2 cellular contexts compared by ENCODE assay signal in genomic region chr10:118485641-118486040, GRCh38.
A peak's percentile ranks its signal among the peaks of the same experiment; 100 is the strongest.
TF ChIP-seq lines count a peak whose summit lies in the region.

No MANE protein-coding gene starts in this region.

TF ChIP-seq in HEK293, 187 proteins besides CTCF, POLR2A, EP300 and RAD21 (continued from another document):
- TF ChIP-seq ZNF670 (tag by site-specific recombination; IDR thresholded peaks at IDR 0.05; ENCODE audit: low read depth) (peak; percentile 51; the same call in 1 of the 2 replicates), ZNF354C (tag by site-specific recombination; IDR thresholded peaks at IDR 0.05; ENCODE audit: borderline replicate concordance, low read depth) (no peak), PRDM6 (tag by site-specific recombination; IDR thresholded peaks at IDR 0.05) (no peak), ZNF266 (tag by site-specific recombination; IDR thresholded peaks at IDR 0.05; ENCODE audit: low read depth) (0 out of 2 replicates have a peak, but pooled peaks have one; percentile 3), GLI4 (tag by site-specific recombination; IDR thresholded peaks at IDR 0.05) (0 out of 2 replicates have a peak, but pooled peaks have one; percentile 32), ZNF133 (tag by site-specific recombination; IDR thresholded peaks at IDR 0.05) (peak; percentile 22; the same call in 1 of the 2 replicates), REPIN1 (tag by site-specific recombination; IDR thresholded peaks at IDR 0.05; ENCODE audit: low read depth) (no peak), ZNF146 (tag by site-specific recombination; IDR thresholded peaks at IDR 0.05) (no peak), KLF7 (tag by site-specific recombination; IDR thresholded peaks at IDR 0.05; ENCODE audit: borderline replicate concordance) (no peak), RBAK (tag by site-specific recombination; IDR thresholded peaks at IDR 0.05) (no peak), ZNF707 (tag by site-specific recombination; IDR thresholded peaks at IDR 0.05) (no peak), ZNF341 (tag by site-specific recombination; IDR thresholded peaks at IDR 0.05; ENCODE audit: low read depth) (no peak), ZNF596 (tag by site-specific recombination; IDR thresholded peaks at IDR 0.05) (no peak), ZNF660 (tag by site-specific recombination; IDR thresholded peaks at IDR 0.05) (no peak), ZNF544 (tag by site-specific recombination; IDR thresholded peaks at IDR 0.05) (no peak), ZBTB20 (tag by site-specific recombination; IDR thresholded peaks at IDR 0.05) (no peak)
TF ChIP-seq in HEK293: peak in this region for 8.

TF ChIP-seq in K562, 482 proteins besides CTCF, POLR2A, EP300 and RAD21 (continued from another document):
- no peak for TF ChIP-seq ZFX (CRISPR knock-in tag; IDR thresholded peaks at IDR 0.05)
- TF ChIP-seq ZNF282 (CRISPR knock-in tag; IDR thresholded peaks at IDR 0.05) = no peak
- TF ChIP-seq, protein P1, sequence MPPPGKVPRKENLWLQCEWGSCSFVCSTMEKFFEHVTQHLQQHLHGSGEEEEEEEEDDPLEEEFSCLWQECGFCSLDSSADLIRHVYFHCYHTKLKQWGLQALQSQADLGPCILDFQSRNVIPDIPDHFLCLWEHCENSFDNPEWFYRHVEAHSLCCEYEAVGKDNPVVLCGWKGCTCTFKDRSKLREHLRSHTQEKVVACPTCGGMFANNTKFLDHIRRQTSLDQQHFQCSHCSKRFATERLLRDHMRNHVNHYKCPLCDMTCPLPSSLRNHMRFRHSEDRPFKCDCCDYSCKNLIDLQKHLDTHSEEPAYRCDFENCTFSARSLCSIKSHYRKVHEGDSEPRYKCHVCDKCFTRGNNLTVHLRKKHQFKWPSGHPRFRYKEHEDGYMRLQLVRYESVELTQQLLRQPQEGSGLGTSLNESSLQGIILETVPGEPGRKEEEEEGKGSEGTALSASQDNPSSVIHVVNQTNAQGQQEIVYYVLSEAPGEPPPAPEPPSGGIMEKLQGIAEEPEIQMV (tag; conservative IDR thresholded peaks at IDR 0.05; ENCODE audit: low read depth) = no peak
- TF ChIP-seq, protein P2, sequence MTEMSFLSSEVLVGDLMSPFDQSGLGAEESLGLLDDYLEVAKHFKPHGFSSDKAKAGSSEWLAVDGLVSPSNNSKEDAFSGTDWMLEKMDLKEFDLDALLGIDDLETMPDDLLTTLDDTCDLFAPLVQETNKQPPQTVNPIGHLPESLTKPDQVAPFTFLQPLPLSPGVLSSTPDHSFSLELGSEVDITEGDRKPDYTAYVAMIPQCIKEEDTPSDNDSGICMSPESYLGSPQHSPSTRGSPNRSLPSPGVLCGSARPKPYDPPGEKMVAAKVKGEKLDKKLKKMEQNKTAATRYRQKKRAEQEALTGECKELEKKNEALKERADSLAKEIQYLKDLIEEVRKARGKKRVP (CRISPR knock-in tag; IDR thresholded peaks at IDR 0.05) = no peak
- no peak for TF ChIP-seq CC2D1A (IDR thresholded peaks at IDR 0.05)
- TF ChIP-seq NFRKB (IDR thresholded peaks at IDR 0.05; ENCODE audit: low read depth) = no peak
- TF ChIP-seq, protein P3, sequence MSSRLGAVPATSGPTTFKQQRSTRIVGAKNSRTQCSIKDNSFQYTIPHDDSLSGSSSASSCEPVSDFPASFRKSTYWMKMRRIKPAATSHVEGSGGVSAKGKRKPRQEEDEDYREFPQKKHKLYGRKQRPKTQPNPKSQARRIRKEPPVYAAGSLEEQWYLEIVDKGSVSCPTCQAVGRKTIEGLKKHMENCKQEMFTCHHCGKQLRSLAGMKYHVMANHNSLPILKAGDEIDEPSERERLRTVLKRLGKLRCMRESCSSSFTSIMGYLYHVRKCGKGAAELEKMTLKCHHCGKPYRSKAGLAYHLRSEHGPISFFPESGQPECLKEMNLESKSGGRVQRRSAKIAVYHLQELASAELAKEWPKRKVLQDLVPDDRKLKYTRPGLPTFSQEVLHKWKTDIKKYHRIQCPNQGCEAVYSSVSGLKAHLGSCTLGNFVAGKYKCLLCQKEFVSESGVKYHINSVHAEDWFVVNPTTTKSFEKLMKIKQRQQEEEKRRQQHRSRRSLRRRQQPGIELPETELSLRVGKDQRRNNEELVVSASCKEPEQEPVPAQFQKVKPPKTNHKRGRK (tag; IDR thresholded peaks at IDR 0.05) = no peak
- no peak for TF ChIP-seq NFIX (CRISPR knock-in tag; IDR thresholded peaks at IDR 0.05; ENCODE audit: low read depth)
- no peak for TF ChIP-seq CHD4 (IDR thresholded peaks at IDR 0.05; ENCODE audit: insufficient read depth, insufficient replicate concordance, low read depth, low read length, poor library complexity, severe bottlenecking)
- TF ChIP-seq ZNF639 (CRISPR knock-in tag; conservative IDR thresholded peaks at IDR 0.05 in 1 of 2, IDR thresholded peaks at IDR 0.05 in 1 of 2) = no peak
- TF ChIP-seq FOXJ2 (tag; IDR thresholded peaks at IDR 0.05) = no peak
- TF ChIP-seq HDGF (IDR thresholded peaks at IDR 0.05) = no peak
- no peak for TF ChIP-seq SMARCA4 (IDR thresholded peaks at IDR 0.05)
- no peak for TF ChIP-seq ZNF551 (CRISPR knock-in tag; IDR thresholded peaks at IDR 0.05)
- no peak for TF ChIP-seq FOXA3 (CRISPR knock-in tag; conservative IDR thresholded peaks at IDR 0.05 in 1 of 2, IDR thresholded peaks at IDR 0.05 in 1 of 2)
- TF ChIP-seq CBFB (CRISPR knock-in tag; IDR thresholded peaks at IDR 0.05) = no peak
- no peak for TF ChIP-seq U2AF1 (optimal IDR thresholded peaks at IDR 0.05; ENCODE audit: low read depth, low read length)
- no peak for TF ChIP-seq ELF4 (CRISPR knock-in tag; IDR thresholded peaks at IDR 0.05)
- TF ChIP-seq RCOR1 (IDR thresholded peaks at IDR 0.05; ENCODE audit: borderline replicate concordance in 1 of 2, low read depth in 2 of 2, low read length in 2 of 2) = no peak
- TF ChIP-seq, protein P4, sequence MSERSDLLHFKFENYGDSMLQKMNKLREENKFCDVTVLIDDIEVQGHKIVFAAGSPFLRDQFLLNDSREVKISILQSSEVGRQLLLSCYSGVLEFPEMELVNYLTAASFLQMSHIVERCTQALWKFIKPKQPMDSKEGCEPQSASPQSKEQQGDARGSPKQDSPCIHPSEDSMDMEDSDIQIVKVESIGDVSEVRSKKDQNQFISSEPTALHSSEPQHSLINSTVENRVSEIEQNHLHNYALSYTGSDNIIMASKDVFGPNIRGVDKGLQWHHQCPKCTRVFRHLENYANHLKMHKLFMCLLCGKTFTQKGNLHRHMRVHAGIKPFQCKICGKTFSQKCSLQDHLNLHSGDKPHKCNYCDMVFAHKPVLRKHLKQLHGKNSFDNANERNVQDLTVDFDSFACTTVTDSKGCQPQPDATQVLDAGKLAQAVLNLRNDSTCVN (CRISPR knock-in tag; IDR thresholded peaks at IDR 0.05) = 0 out of 2 replicates have a peak, but pooled peaks have one; percentile 65
- no peak for TF ChIP-seq BHLHE40 (IDR thresholded peaks at IDR 0.05; ENCODE audit: low read length)
- TF ChIP-seq THRB (CRISPR knock-in tag; conservative IDR thresholded peaks at IDR 0.05) = 0 out of 2 replicates have a peak, but pooled peaks have one; percentile 66
- no peak for TF ChIP-seq KAT8 (IDR thresholded peaks at IDR 0.05; ENCODE audit: low read depth)
- no peak for TF ChIP-seq FUS (optimal IDR thresholded peaks at IDR 0.05; ENCODE audit: low read depth, low read length)
- TF ChIP-seq SAP30 (IDR thresholded peaks at IDR 0.05; ENCODE audit: borderline replicate concordance, insufficient read depth, low read depth, low read length, poor library complexity, severe bottlenecking) = no peak
- peak; percentile 18 to 29; a peak in 1 of 4 replicates for TF ChIP-seq TRIM24 (IDR thresholded peaks at IDR 0.05)
